ENCODE assay signal across 17 cellular contexts in genomic region chr17:47686661-47687327, GRCh38. TPM values are rescaled to one million over a fixed set of nuclear protein-coding genes. Genes with fewer than 3 reads are reported as not detected.
DNase-seq lines count a peak whose midpoint lies in the region; TF ChIP-seq lines count a peak whose summit lies in the region.
"Had no signal": no experiment of that assay in that cellular context is flagged by ENCODE, and none has a peak within 500 bp of the region (broad histone marks: within the 10 kb centered on the region; RNA-seq: fewer than 3 reads in every experiment).

No MANE protein-coding gene starts in this region.

- H3K36me3 Mint-ChIP-seq in endodermal cell (ENCODE audit: low read depth) = peaks cover 32% of the 10 kb centered on the region

- H3K27ac ChIP-seq in KMS-11 (peak overlapping the region; percentile 10; the same call in 1 of the 2 replicates), endodermal cell (ENCODE audit: low read depth, low read length) (no peak overlapping the region), neutrophil (peak overlapping the region; percentile 66), coronary artery (no peak overlapping the region)

- peaks cover 14% of the 10 kb centered on the region for H3K4me1 Mint-ChIP-seq in endodermal cell

- no peak overlapping the region for H2AFZ ChIP-seq in KMS-11 (ENCODE audit: low read depth)

- DNase-seq in DMS53 (lab: John Stamatoyannopoulos, UW) = peak; percentile 50
- no peak for DNase-seq in endodermal cell
- DNase-seq in cerebellum (ENCODE audit: low spot score) = no peak
- no peak for DNase-seq in GM13976 (ENCODE audit: low spot score)
- no peak for DNase-seq in H7
- DNase-seq in coronary artery (ENCODE audit: low spot score) = no peak
- DNase-seq: activated CD4-positive, alpha-beta T cell treated with anti-CD3 and anti-CD28 coated beads, Interleukin-2, amount 10 ng/mL, durations not matched to agents 7 days and 5 days; activated naive CD4-positive, alpha-beta T cell treated with anti-CD3 and anti-CD28 coated beads for 36 hours; KG1; left ventricle myocardium superior; NCI-H2171; stimulated activated CD4-positive, alpha-beta T cell treated with anti-CD3 and anti-CD28 coated beads, Interleukin-4, amount 100 ng/mL, for 4 hours; T-helper 1 cell had no signal

- peaks cover 9% of the 10 kb centered on the region; the same call in 1 of the 2 replicates for H3K36me3 ChIP-seq in KMS-11 (ENCODE audit: insufficient read depth)
- H3K36me3 ChIP-seq in endodermal cell (ENCODE audit: control insufficient read depth, insufficient read depth, low read length) = peaks cover 45% of the 10 kb centered on the region
- H3K36me3 ChIP-seq in neutrophil = peaks cover 60% of the 10 kb centered on the region
- H3K36me3 ChIP-seq in H7 (replicated peaks; ENCODE audit: control insufficient read depth, insufficient read depth, low read length) = peaks cover 11% of the 10 kb centered on the region

- H3K4me1 ChIP-seq in KMS-11 (ENCODE audit: low read depth, poor library complexity, severe bottlenecking) = peaks cover 28% of the 10 kb centered on the region
- H3K4me1 ChIP-seq in endodermal cell (ENCODE audit: control insufficient read depth, insufficient read depth, low read length) = no peaks in the 10 kb centered on the region
- H3K4me1 ChIP-seq in neutrophil (ENCODE audit: control insufficient read depth in 1 of 2, insufficient read depth in 1 of 2, low read depth in 1 of 2, low read length in 1 of 2) = peaks cover 22 to 26% of the 10 kb centered on the region in 2 experiments

- H3K4me3 ChIP-seq in KMS-11 (IDR thresholded peaks at IDR 0.05; ENCODE audit: insufficient read depth, low read depth, low read length) (no peak overlapping the region), endodermal cell (ENCODE audit: low read length) (no peak overlapping the region), neutrophil (ENCODE audit: low read depth in 1 of 2, low read length in 1 of 2) (no peak overlapping the region), H7 (ENCODE audit: insufficient read depth, low read depth, low read length) (no peak overlapping the region), coronary artery (no peak overlapping the region)

- H3K4me2 ChIP-seq in KMS-11 = peak overlapping the region; percentile 2; the same call in 1 of the 2 replicates

- no peak for TF ChIP-seq CTCF in KMS-11 (conservative IDR thresholded peaks at IDR 0.05; ENCODE audit: low read depth, low read length)
- TF ChIP-seq CTCF in endodermal cell (conservative IDR thresholded peaks at IDR 0.05) = no peak
- no peak for TF ChIP-seq CTCF in neutrophil (IDR thresholded peaks at IDR 0.05)
- no peak for TF ChIP-seq CTCF in GM13976 (IDR thresholded peaks at IDR 0.05; ENCODE audit: borderline replicate concordance, control extremely low read depth, extremely low read depth, insufficient read depth, missing control alignments)
- TF ChIP-seq CTCF in coronary artery (IDR thresholded peaks at IDR 0.05) = no peak

- in situ Hi-C loops in GM13976 (cut with MboI; ENCODE audit: low sequenced_read_pairs, unreplicated experiment) = no loop called here

- no peaks in the 10 kb centered on the region for H3K27me3 Mint-ChIP-seq in endodermal cell (ENCODE audit: insufficient read depth)
- H3K27me3 Mint-ChIP-seq: activated CD4-positive, alpha-beta T cell treated with anti-CD3 and anti-CD28 coated beads, Interleukin-2, amount 10 ng/mL, durations not matched to agents 7 days and 5 days had no signal

- H3K4me3 Mint-ChIP-seq in endodermal cell = no peak overlapping the region
- H3K4me3 Mint-ChIP-seq: activated CD4-positive, alpha-beta T cell treated with anti-CD3 and anti-CD28 coated beads, Interleukin-2, amount 10 ng/mL, durations not matched to agents 7 days and 5 days; activated naive CD4-positive, alpha-beta T cell treated with anti-CD3 and anti-CD28 coated beads for 36 hours; dendritic cell treated with granulocyte-macrophage colony-stimulating factor and Interleukin-4, amounts not matched to agents 40 ng/mL and 50 ng/mL, for 4 days had no signal

- H3K9me3 ChIP-seq in endodermal cell (ENCODE audit: control insufficient read depth, low read length) = no peaks in the 10 kb centered on the region
- H3K9me3 ChIP-seq in neutrophil = no peaks in the 10 kb centered on the region

- no peak overlapping the region for H3K9ac ChIP-seq in KMS-11
- H3K9ac ChIP-seq in endodermal cell (ENCODE audit: extremely low read depth, low read length, poor library complexity, severe bottlenecking) = no peak overlapping the region

- WGBS in endodermal cell (ENCODE audit: insufficient coverage in 1 of 2, insufficient read length in 1 of 2), 2 experiments = 94 to 96% methylated on average over 7 of the region's 7 CpGs

- no peaks in the 10 kb centered on the region for H3K79me2 ChIP-seq in KMS-11 (ENCODE audit: insufficient read depth, low read depth)

- H3K27me3 ChIP-seq in KMS-11 (ENCODE audit: insufficient read depth, low read depth) = no peaks in the 10 kb centered on the region
- H3K27me3 ChIP-seq in endodermal cell (ENCODE audit: control insufficient read depth, insufficient read depth, low read length, poor library complexity, severe bottlenecking) = no peaks in the 10 kb centered on the region
- H3K27me3 ChIP-seq in neutrophil = no peaks in the 10 kb centered on the region
- H3K27me3 ChIP-seq in H7 (ENCODE audit: control insufficient read depth, insufficient read depth, low read length) = no peaks in the 10 kb centered on the region

- no peaks in the 10 kb centered on the region for H4K20me1 ChIP-seq in KMS-11 (ENCODE audit: insufficient read depth)

- peak overlapping the region; percentile 42 for H3K27ac Mint-ChIP-seq in endodermal cell
- H3K27ac Mint-ChIP-seq: activated CD4-positive, alpha-beta T cell treated with anti-CD3 and anti-CD28 coated beads, Interleukin-2, amount 10 ng/mL, durations not matched to agents 7 days and 5 days; activated naive CD4-positive, alpha-beta T cell treated with anti-CD3 and anti-CD28 coated beads for 36 hours; dendritic cell treated with granulocyte-macrophage colony-stimulating factor and Interleukin-4, amounts not matched to agents 40 ng/mL and 50 ng/mL, for 4 days had no signal

- no peaks in the 10 kb centered on the region for H3K9me3 Mint-ChIP-seq in endodermal cell
- H3K9me3 Mint-ChIP-seq: activated CD4-positive, alpha-beta T cell treated with anti-CD3 and anti-CD28 coated beads, Interleukin-2, amount 10 ng/mL, durations not matched to agents 7 days and 5 days; activated naive CD4-positive, alpha-beta T cell treated with anti-CD3 and anti-CD28 coated beads for 36 hours; dendritic cell treated with granulocyte-macrophage colony-stimulating factor and Interleukin-4, amounts not matched to agents 40 ng/mL and 50 ng/mL, for 4 days had no signal

RNA-seq across cellular contexts. Expression of gene TBKBP1, which starts 7.2 kb away (rescaled TPM):
- total RNA-seq in endodermal cell (10 to 100 TPM; 14.5 to 22.9 TPM), cerebellum (10.5 TPM)
- polyA plus RNA-seq in endodermal cell (2013, experiment 1 of 2) = 17.3 TPM
- polyA plus RNA-seq in endodermal cell (2013, experiment 2 of 2) = 16.7 TPM
- 13.9 and 16.3 TPM in 2 replicates for total RNA-seq in H7 (2014; rRNA removed; shearing (Covaris generic))

RNA-seq across cellular contexts. Expression of gene KPNB1, which starts 37.1 kb away (rescaled TPM):
- total RNA-seq in endodermal cell = 100 to 1,000 TPM; 452 to 500 TPM
- polyA plus RNA-seq in endodermal cell (2013, experiment 1 of 2) = 347 TPM
- polyA plus RNA-seq in endodermal cell (2013, experiment 2 of 2) = 324 TPM
- total RNA-seq in cerebellum = 122 TPM
- 389 and 429 TPM in 2 replicates for total RNA-seq in H7 (2014; rRNA removed; shearing (Covaris generic))

RNA-seq across cellular contexts. Expression of gene TBX21, which starts 46.2 kb away (rescaled TPM):
- not detected for total RNA-seq in endodermal cell
- not detected for polyA plus RNA-seq in endodermal cell (2013, experiment 1 of 2)
- polyA plus RNA-seq in endodermal cell (2013, experiment 2 of 2) = not detected
- 0.45 TPM for total RNA-seq in cerebellum
- not detected in 2 replicates for total RNA-seq in H7 (2014; rRNA removed; shearing (Covaris generic))
- total RNA-seq: glomerular endothelial cell had no signal

Comparison
In these comparisons a context has a peak if more than half of its experiments do, and no peak if none do; other contexts are left out.
1. H3K27ac ChIP-seq: peak in KMS-11 (single experiment) and neutrophil (single experiment); none in endodermal cell (single experiment) and coronary artery (0 of 2).